12 cellular contexts compared by ENCODE assay signal in genomic region chrX:24985120-24985519, GRCh38. TPM values are rescaled to one million over a fixed set of nuclear protein-coding genes. Genes with fewer than 3 reads are reported as not detected.
"Had no signal": no experiment of that assay in that cellular context is flagged by ENCODE, and none has a peak within 500 bp of the region (broad histone marks: within the 10 kb centered on the region; RNA-seq: fewer than 3 reads in every experiment).

No MANE protein-coding gene starts in this region.

- H3K4me2 ChIP-seq: KMS-11 had no signal

- FAIRE-seq: HTR-8/SVneo had no signal

- H3K4me3 Mint-ChIP-seq: HFFc6 had no signal

- H2AFZ ChIP-seq: GM23248 had no signal

- H3K9me3 ChIP-seq: HAP-1 had no signal

- H3K9ac ChIP-seq: GM23248, KMS-11 had no signal

- H3K4me3 ChIP-seq: GM23248, HAP-1 had no signal

- H3K36me3 ChIP-seq: HAP-1 had no signal

- H3K9me3 Mint-ChIP-seq: HFFc6 had no signal

- DNase-seq: GM23248, GOT3, H7, HFFc6, IMR-90, KBM-7 had no signal

- H3K27ac Mint-ChIP-seq: HFFc6 had no signal

- H3K27ac ChIP-seq: GM23248, KMS-11 had no signal

- ATAC-seq: HCT116 had no signal

RNA-seq across cellular contexts. Expression of gene ARX, which starts 30.6 kb away (rescaled TPM):
- total RNA-seq: GM23248, H4, H7, HFFc6, HT-29, IMR-90 had no signal
- polyA plus RNA-seq: GM23248, IMR-90 had no signal
